8 cellular contexts compared by ENCODE assay signal in genomic region chr6:30883743-30884520, GRCh38. TPM values are rescaled to one million over a fixed set of nuclear protein-coding genes. Genes with fewer than 3 reads are reported as not detected.
DNase-seq lines count a peak whose midpoint lies in the region; ATAC-seq and TF ChIP-seq lines count a peak whose summit lies in the region.

Gene DDR1, plus strand, starts transcription at chr6:30884519. Its CDS starts 4,211 bp downstream, at chr6:30888730.

- DNase-seq in EH (ENCODE audit: low read depth) (peak; percentile 74), Kasumi-1 (lab: John Stamatoyannopoulos, UW) (peak; percentile 11 to 18), MCF 10A (ENCODE audit: unreplicated experiment) (peak; percentile 95), retina (peak; percentile 72)
- DNase-seq in T-helper 2 cell treated with Interferon-gamma antibody and Interleukin-4, amounts not matched to agents 5 μg/mL and 100 μg/mL, for 36 hours (ENCODE audit: low spot score), result peak; percentile 19

- H3K4me3 Mint-ChIP-seq in T-helper 2 cell treated with Interferon-gamma antibody and Interleukin-4, amounts not matched to agents 5 μg/mL and 100 μg/mL, for 36 hours, result peak within 1 kb of the TSS; percentile 78
- peak within 1 kb of the TSS; percentile 83 for H3K4me3 Mint-ChIP-seq in MCF 10A (ENCODE audit: unreplicated experiment)

- H3K4me3 ChIP-seq in iPS-11a (ENCODE audit: low read depth, low read length), result peak within 1 kb of the TSS; percentile 62

- peaks cover 2% of the 10 kb centered on the region for H3K27me3 Mint-ChIP-seq in T-helper 2 cell treated with Interferon-gamma antibody and Interleukin-4, amounts not matched to agents 5 μg/mL and 100 μg/mL, for 36 hours (ENCODE audit: low read depth)
- no peaks in the 10 kb centered on the region for H3K27me3 Mint-ChIP-seq in MCF 10A (ENCODE audit: insufficient read depth, unreplicated experiment)

- intact Hi-C loops in MCF 10A (cut with micrococcal nuclease), result loop anchor here (2.0 kb wide), 2 partner anchors 25 to 141 kb away; partner anchors contain the start of genes FLOT1 and GTF2H4

- H3K9me3 Mint-ChIP-seq in T-helper 2 cell treated with Interferon-gamma antibody and Interleukin-4, amounts not matched to agents 5 μg/mL and 100 μg/mL, for 36 hours, result no peaks in the 10 kb centered on the region
- H3K9me3 Mint-ChIP-seq in MCF 10A (ENCODE audit: unreplicated experiment), result no peaks in the 10 kb centered on the region

- H3K27ac Mint-ChIP-seq in T-helper 2 cell treated with Interferon-gamma antibody and Interleukin-4, amounts not matched to agents 5 μg/mL and 100 μg/mL, for 36 hours, result peak within 1 kb of the TSS; percentile 62
- peak within 1 kb of the TSS; percentile 95 for H3K27ac Mint-ChIP-seq in MCF 10A (ENCODE audit: low read depth, unreplicated experiment)

- CTCF ChIA-PET in MCF 10A (lab: Yijun Ruan, JAX), result interaction anchor here (0.6 to 6.3 kb wide), 12 partner anchors 20 to 203 kb away, joined by 3 to 54 read pairs (median 8); partner anchors contain the start of genes IER3 and VARS2

- BruUV-seq in MCF 10A (replicated peaks; lab: Mats Ljungman, UMichigan), result no TSS peak

- POLR2A ChIA-PET in MCF 10A (lab: Yijun Ruan, JAX), result interaction anchor here (0.6 to 7.2 kb wide), 44 partner anchors 7 to 770 kb away, joined by 3 to 100 read pairs (median 6); partner anchors contain the start of genes DHX16, FLOT1, GTF2H4 and IER3

- no peak for TF ChIP-seq CTCF in MCF 10A (IDR thresholded peaks at IDR 0.05; ENCODE audit: unreplicated experiment)

- ATAC-seq in GM21515 (IDR thresholded peaks at IDR 0.05; ENCODE audit: unreplicated experiment), result no peak
- ATAC-seq in GM21786 (IDR thresholded peaks at IDR 0.05; ENCODE audit: unreplicated experiment), result no peak

- H3K4me1 Mint-ChIP-seq in T-helper 2 cell treated with Interferon-gamma antibody and Interleukin-4, amounts not matched to agents 5 μg/mL and 100 μg/mL, for 36 hours (ENCODE audit: low read depth), result peaks cover 17% of the 10 kb centered on the region
- H3K4me1 Mint-ChIP-seq in MCF 10A (ENCODE audit: insufficient read depth, unreplicated experiment), result peaks cover 49% of the 10 kb centered on the region

- H3K36me3 Mint-ChIP-seq in T-helper 2 cell treated with Interferon-gamma antibody and Interleukin-4, amounts not matched to agents 5 μg/mL and 100 μg/mL, for 36 hours (ENCODE audit: low read depth), result no peaks in the 10 kb centered on the region
- H3K36me3 Mint-ChIP-seq in MCF 10A (ENCODE audit: insufficient read depth, unreplicated experiment), result peaks cover 16% of the 10 kb centered on the region

RNA-seq across cellular contexts. Expression of gene DDR1, which starts in this region (rescaled TPM):
- total RNA-seq in MCF 10A (2022), result 59.7 and 66.0 TPM in 2 replicates

Comparison
In these comparisons a context has a peak if more than half of its experiments do, and no peak if none do; other contexts are left out.
1. DNase-seq: peak in every context shown above with its lines; median percentile 95 in MCF 10A; 74 in EH; 72 in retina; 19 in T-helper 2 cell treated with Interferon-gamma antibody and Interleukin-4, amounts not matched to agents 5 μg/mL and 100 μg/mL, for 36 hours; 14 in Kasumi-1.